20 cellular contexts compared by ENCODE assay signal in the genomic region with DNA sequence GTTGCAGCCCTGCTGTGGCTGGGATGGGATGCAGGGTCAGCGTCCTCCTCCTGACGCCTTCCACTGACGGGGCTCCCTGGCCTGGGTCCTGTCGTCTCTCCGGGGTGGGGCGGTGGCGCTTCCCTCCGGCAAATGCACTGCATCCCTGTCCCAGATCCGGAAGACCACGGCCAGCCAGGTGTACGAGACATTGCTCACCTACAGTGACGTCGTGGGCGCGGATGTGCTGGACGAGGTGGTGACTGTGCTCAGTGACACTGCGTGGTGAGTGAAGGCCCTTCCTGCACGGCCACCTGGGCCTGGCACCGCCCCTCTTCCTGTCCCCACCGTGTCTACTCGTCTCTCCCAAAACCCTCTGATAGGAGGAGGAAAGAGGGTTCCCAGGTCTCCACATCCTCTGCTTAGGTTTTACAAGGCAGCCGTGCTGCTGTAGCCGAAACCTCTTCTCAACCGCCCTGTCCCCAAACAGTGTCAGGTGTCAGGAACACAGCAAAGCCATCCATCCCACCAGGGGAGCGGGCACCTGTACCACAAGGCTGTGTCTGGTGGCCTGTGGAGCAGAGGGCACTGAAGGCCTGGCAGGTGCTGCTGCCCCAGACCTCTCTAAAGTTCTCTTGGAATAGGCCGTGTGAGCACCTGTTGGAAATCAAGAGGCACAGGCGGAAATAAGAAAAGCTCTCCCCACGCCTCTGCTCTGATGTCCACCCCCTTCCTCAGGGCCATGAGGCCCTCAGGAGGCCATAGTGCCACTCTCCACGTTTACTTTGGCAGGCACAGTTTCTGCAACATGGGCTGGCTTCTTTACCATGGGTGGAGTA.
DNase-seq lines count a peak whose midpoint lies in the region; ATAC-seq and TF ChIP-seq lines count a peak whose summit lies in the region.
"Had no signal": no experiment of that assay in that cellular context is flagged by ENCODE, and none has a peak within 500 bp of the region (broad histone marks: within the 10 kb centered on the region; RNA-seq: fewer than 3 reads in every experiment).

No MANE protein-coding gene starts in this region.

- no peak overlapping the region for H3K4me3 ChIP-seq in body of pancreas
- H3K4me3 ChIP-seq in upper lobe of left lung: no peak overlapping the region
- H3K4me3 ChIP-seq: colonic mucosa, hepatocyte, stomach had no signal

- no peaks in the 10 kb centered on the region for H3K27me3 Mint-ChIP-seq in activated naive CD8-positive, alpha-beta T cell treated with anti-CD3 and anti-CD28 coated beads, Interleukin-2, amount 10 ng/mL, durations not matched to agents 7 days and 5 days
- no peaks in the 10 kb centered on the region for H3K27me3 Mint-ChIP-seq in activated naive CD8-positive, alpha-beta T cell treated with anti-CD3 and anti-CD28 coated beads, Interleukin-2, amount 50 U/mL, for 24 hours

- H3K4me1 Mint-ChIP-seq in activated naive CD8-positive, alpha-beta T cell treated with anti-CD3 and anti-CD28 coated beads, Interleukin-2, amount 10 ng/mL, durations not matched to agents 7 days and 5 days: no peaks in the 10 kb centered on the region
- no peaks in the 10 kb centered on the region for H3K4me1 Mint-ChIP-seq in activated naive CD8-positive, alpha-beta T cell treated with anti-CD3 and anti-CD28 coated beads, Interleukin-2, amount 50 U/mL, for 24 hours
- H3K4me1 Mint-ChIP-seq: mesothelial cell of epicardium had no signal

- H3K4me1 ChIP-seq in body of pancreas (no peaks in the 10 kb centered on the region), upper lobe of left lung (peaks cover 0 to 9% (median 4%) of the 10 kb centered on the region in 4 donors)
- H3K4me1 ChIP-seq: colonic mucosa, stomach had no signal

- peak in 1 of 4 donors; percentile 25 for TF ChIP-seq EP300 in upper lobe of left lung (IDR thresholded peaks at IDR 0.05)

- H3K9me3 Mint-ChIP-seq in activated naive CD8-positive, alpha-beta T cell treated with anti-CD3 and anti-CD28 coated beads, Interleukin-2, amount 10 ng/mL, durations not matched to agents 7 days and 5 days: peaks cover 8% of the 10 kb centered on the region
- peaks cover 7% of the 10 kb centered on the region for H3K9me3 Mint-ChIP-seq in activated naive CD8-positive, alpha-beta T cell treated with anti-CD3 and anti-CD28 coated beads, Interleukin-2, amount 50 U/mL, for 24 hours

- DNase-seq in activated naive CD8-positive, alpha-beta T cell treated with anti-CD3 and anti-CD28 coated beads, Interleukin-2, amount 10 ng/mL, durations not matched to agents 7 days and 5 days: peak; percentile 23
- no peak for DNase-seq in activated naive CD8-positive, alpha-beta T cell treated with anti-CD3 and anti-CD28 coated beads, Interleukin-2, amount 50 U/mL, for 24 hours
- peak in 1 of 4 donors; percentile 5 for DNase-seq in body of pancreas
- DNase-seq in mesenteric fat pad (ENCODE audit: low spot score): peak; percentile 76
- peak; percentile 72 to 79 for DNase-seq in upper lobe of left lung
- DNase-seq in SKM-1 treated with dmso at 0.1 percent for 144 hours (lab: John Stamatoyannopoulos, UW; ENCODE audit: unreplicated experiment): no peak
- no peak for DNase-seq in hypothalamus (lab: John Stamatoyannopoulos, UW)
- DNase-seq: activated gamma-delta T cell; colonic mucosa; NCI-H146; NCI-H226; NK-92 treated with Interleukin-12 subunit alpha and Interleukin-12 subunit beta, amount 100 ng/mL, for 24 hours; stimulated activated CD4-positive, alpha-beta T cell treated with anti-CD3 and anti-CD28 coated beads, Interleukin-2, amount 100 ng/mL, for 24 hours; stomach; T-helper 1 cell; WERI-Rb-1 had no signal

- POLR2A ChIA-PET in activated naive CD8-positive, alpha-beta T cell treated with anti-CD3 and anti-CD28 coated beads, Interleukin-2, amount 10 ng/mL, durations not matched to agents 7 days and 5 days (lab: Charles Lee): no interaction called here

- H3K36me3 ChIP-seq in body of pancreas (replicated peaks in 1 of 2; ENCODE audit: insufficient read depth in 1 of 2, low read depth in 2 of 2): peaks cover 6 to 14% of the 10 kb centered on the region in 2 donors
- H3K36me3 ChIP-seq in upper lobe of left lung: peaks cover 16 to 95% (median 76%) of the 10 kb centered on the region in 4 donors

- ATAC-seq in activated naive CD8-positive, alpha-beta T cell treated with anti-CD3 and anti-CD28 coated beads, Interleukin-2, amount 10 ng/mL, durations not matched to agents 7 days and 5 days (ENCODE audit: low read depth): no peak
- ATAC-seq in activated naive CD8-positive, alpha-beta T cell treated with anti-CD3 and anti-CD28 coated beads, Interleukin-2, amount 50 U/mL, for 24 hours: no peak
- ATAC-seq in body of pancreas: peak; percentile 34
- ATAC-seq in upper lobe of left lung (ENCODE audit: low FRiP score in 2 of 2): peak; percentile 16 to 76
- ATAC-seq in GM19397 (IDR thresholded peaks at IDR 0.05; ENCODE audit: unreplicated experiment): no peak

- H3K36me3 Mint-ChIP-seq in activated naive CD8-positive, alpha-beta T cell treated with anti-CD3 and anti-CD28 coated beads, Interleukin-2, amount 10 ng/mL, durations not matched to agents 7 days and 5 days: peaks cover 29% of the 10 kb centered on the region
- peaks cover 45% of the 10 kb centered on the region for H3K36me3 Mint-ChIP-seq in activated naive CD8-positive, alpha-beta T cell treated with anti-CD3 and anti-CD28 coated beads, Interleukin-2, amount 50 U/mL, for 24 hours (ENCODE audit: low read depth)

- 86 to 87% methylated on average over 21 to 29 of the region's 29 CpGs for WGBS in body of pancreas, 2 donors
- WGBS in upper lobe of left lung, 2 donors: 81 to 91% methylated on average over 23 to 29 of the region's 29 CpGs

- no peak for TF ChIP-seq CTCF in body of pancreas (IDR thresholded peaks at IDR 0.05)
- no peak for TF ChIP-seq CTCF in upper lobe of left lung (IDR thresholded peaks at IDR 0.05)

- H3K27me3 ChIP-seq in body of pancreas (no peaks in the 10 kb centered on the region), upper lobe of left lung (no peaks in the 10 kb centered on the region)
- H3K27me3 ChIP-seq: colonic mucosa, hepatocyte, neutrophil, stomach had no signal

- no peak overlapping the region for H3K27ac ChIP-seq in body of pancreas
- H3K27ac ChIP-seq in upper lobe of left lung: peak overlapping the region in 1 of 4 donors; percentile 73
- H3K27ac ChIP-seq: colonic mucosa, hepatocyte, neutrophil, stomach, WERI-Rb-1 had no signal

- H3K9me3 ChIP-seq in body of pancreas (no peaks in the 10 kb centered on the region), upper lobe of left lung (peaks cover 0 to 5% (median 3%) of the 10 kb centered on the region in 4 donors)
- H3K9me3 ChIP-seq: colonic mucosa had no signal

- intact Hi-C loops in body of pancreas (cut with DNase I): no loop called here

- no peak overlapping the region for H3K4me3 Mint-ChIP-seq in activated naive CD8-positive, alpha-beta T cell treated with anti-CD3 and anti-CD28 coated beads, Interleukin-2, amount 10 ng/mL, durations not matched to agents 7 days and 5 days
- H3K4me3 Mint-ChIP-seq in activated naive CD8-positive, alpha-beta T cell treated with anti-CD3 and anti-CD28 coated beads, Interleukin-2, amount 50 U/mL, for 24 hours: no peak overlapping the region
- H3K4me3 Mint-ChIP-seq: mesothelial cell of epicardium had no signal

- H3K27ac Mint-ChIP-seq in activated naive CD8-positive, alpha-beta T cell treated with anti-CD3 and anti-CD28 coated beads, Interleukin-2, amount 10 ng/mL, durations not matched to agents 7 days and 5 days: no peak overlapping the region
- no peak overlapping the region for H3K27ac Mint-ChIP-seq in activated naive CD8-positive, alpha-beta T cell treated with anti-CD3 and anti-CD28 coated beads, Interleukin-2, amount 50 U/mL, for 24 hours
- H3K27ac Mint-ChIP-seq: mesothelial cell of epicardium had no signal

- TF ChIP-seq POLR2A in body of pancreas (IDR thresholded peaks at IDR 0.05) (no peak), upper lobe of left lung (IDR thresholded peaks at IDR 0.05) (no peak)

Comparison
In these comparisons a context has a peak if more than half of its experiments do, and no peak if none do; other contexts are left out.
1. DNase-seq: peak in activated naive CD8-positive, alpha-beta T cell treated with anti-CD3 and anti-CD28 coated beads, Interleukin-2, amount 10 ng/mL, durations not matched to agents 7 days and 5 days (single experiment), mesenteric fat pad (single experiment) and upper lobe of left lung (2 of 2); none in activated naive CD8-positive, alpha-beta T cell treated with anti-CD3 and anti-CD28 coated beads, Interleukin-2, amount 50 U/mL, for 24 hours (single experiment), SKM-1 treated with dmso at 0.1 percent for 144 hours (single experiment) and hypothalamus (0 of 51).
2. ATAC-seq: peak in body of pancreas (single experiment) and upper lobe of left lung (2 of 2); none in activated naive CD8-positive, alpha-beta T cell treated with anti-CD3 and anti-CD28 coated beads, Interleukin-2, amount 10 ng/mL, durations not matched to agents 7 days and 5 days (single experiment), activated naive CD8-positive, alpha-beta T cell treated with anti-CD3 and anti-CD28 coated beads, Interleukin-2, amount 50 U/mL, for 24 hours (single experiment) and GM19397 (single experiment).